Comparison of ENCODE assay signal across 9 cellular contexts in the genomic region with DNA sequence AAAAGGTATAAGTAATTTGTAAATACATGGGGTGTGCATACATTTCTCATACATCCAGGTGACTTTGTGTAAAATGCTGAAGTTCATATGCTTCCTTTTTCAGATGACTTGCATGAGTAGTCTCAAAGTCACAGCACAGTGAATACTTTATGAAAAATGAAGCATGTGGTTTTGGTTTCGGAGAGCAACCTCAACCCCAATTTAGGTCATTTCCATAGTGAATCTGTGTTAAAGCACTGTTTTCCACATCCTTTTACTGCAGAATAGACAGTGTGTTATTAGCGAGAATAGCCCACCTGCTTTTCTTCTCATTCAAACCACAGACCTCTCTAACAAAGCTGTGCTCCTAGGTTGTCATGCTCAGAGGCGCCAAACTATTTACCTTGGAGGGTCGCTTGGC.
DNase-seq lines count a peak whose midpoint lies in the region; ATAC-seq and TF ChIP-seq lines count a peak whose summit lies in the region.
"Had no signal": no experiment of that assay in that cellular context is flagged by ENCODE, and none has a peak within 500 bp of the region (broad histone marks: within the 10 kb centered on the region; RNA-seq: fewer than 3 reads in every experiment).

No MANE protein-coding gene starts in this region.

- no peaks in the 10 kb centered on the region for H3K9me3 Mint-ChIP-seq in natural killer cell treated with Interleukin-12 subunit alpha and Interleukin-12 subunit beta and Interleukin-15 and Interleukin-18, amount 100 ng/mL, for 72 hours

- intact Hi-C loops in sigmoid colon (cut with DNase I): loop anchor here (10.0 kb wide), 1 partner anchor 137 kb away; no protein-coding TSS in a partner anchor

- H3K27ac Mint-ChIP-seq in natural killer cell treated with Interleukin-12 subunit alpha and Interleukin-12 subunit beta and Interleukin-15 and Interleukin-18, amount 100 ng/mL, for 72 hours: peak overlapping the region in 1 of 2 donors; percentile 8

- H3K36me3 ChIP-seq in MG63: peaks cover 15% of the 10 kb centered on the region
- H3K36me3 ChIP-seq in sigmoid colon: peaks cover 0 to 2% (median 0%) of the 10 kb centered on the region in 4 donors

- TF ChIP-seq EP300 in sigmoid colon (IDR thresholded peaks at IDR 0.05): no peak

- H3K9me3 ChIP-seq in MG63 (no peaks in the 10 kb centered on the region), sigmoid colon (no peaks in the 10 kb centered on the region)

- WGBS in sigmoid colon, 2 donors: 72 to 88% methylated on average over 4 of the region's 4 CpGs

- no peak for TF ChIP-seq CTCF in sigmoid colon (IDR thresholded peaks at IDR 0.05)

- H3K36me3 Mint-ChIP-seq in natural killer cell treated with Interleukin-12 subunit alpha and Interleukin-12 subunit beta and Interleukin-15 and Interleukin-18, amount 100 ng/mL, for 72 hours: peaks cover 4% of the 10 kb centered on the region

- H3K4me1 Mint-ChIP-seq in natural killer cell treated with Interleukin-12 subunit alpha and Interleukin-12 subunit beta and Interleukin-15 and Interleukin-18, amount 100 ng/mL, for 72 hours (ENCODE audit: low read depth in 2 of 2): peaks cover 5 to 29% of the 10 kb centered on the region in 2 donors

- TF ChIP-seq POLR2A in sigmoid colon (IDR thresholded peaks at IDR 0.05): no peak

- H3K27me3 Mint-ChIP-seq in natural killer cell treated with Interleukin-12 subunit alpha and Interleukin-12 subunit beta and Interleukin-15 and Interleukin-18, amount 100 ng/mL, for 72 hours: peaks cover 3 to 8% of the 10 kb centered on the region in 2 donors

- DNase-seq in MV-4-11 (lab: John Stamatoyannopoulos, UW) (peak; percentile 40), OCI-M1 (lab: John Stamatoyannopoulos, UW) (no peak), MG63 (no peak), NCI-H524 (lab: John Stamatoyannopoulos, UW) (no peak), sigmoid colon (no peak)
- DNase-seq in natural killer cell treated with Interleukin-12 subunit alpha and Interleukin-12 subunit beta and Interleukin-15 and Interleukin-18, amount 100 ng/mL, for 72 hours (ENCODE audit: low spot score): no peak
- DNase-seq: activated CD4-positive, alpha-beta T cell treated with anti-CD3 and anti-CD28 coated beads for 4 hours had no signal

- H3K27ac ChIP-seq in sigmoid colon: no peak overlapping the region

- ATAC-seq in GM18909 (IDR thresholded peaks at IDR 0.05; ENCODE audit: poor library complexity, unreplicated experiment) (peak; percentile 96), HG02610 (IDR thresholded peaks at IDR 0.05; ENCODE audit: unreplicated experiment) (peak; percentile 97)
- ATAC-seq in natural killer cell treated with Interleukin-12 subunit alpha and Interleukin-12 subunit beta and Interleukin-15 and Interleukin-18, amount 100 ng/mL, for 72 hours: peak; percentile 28 to 69

- H3K4me3 Mint-ChIP-seq in natural killer cell treated with Interleukin-12 subunit alpha and Interleukin-12 subunit beta and Interleukin-15 and Interleukin-18, amount 100 ng/mL, for 72 hours: peak overlapping the region; percentile 18

- H3K4me3 ChIP-seq in MG63 (no peak overlapping the region), sigmoid colon (no peak overlapping the region)

- H3K4me1 ChIP-seq in sigmoid colon: peaks cover 0 to 31% (median 20%) of the 10 kb centered on the region in 4 donors

- H3K27me3 ChIP-seq in MG63 (no peaks in the 10 kb centered on the region), sigmoid colon (no peaks in the 10 kb centered on the region)
